In genomic region chr14:50559990-50560928, GRCh38 we compare ENCODE assay signal across 8 cellular contexts. TPM values are rescaled to one million over a fixed set of nuclear protein-coding genes. Genes with fewer than 3 reads are reported as not detected.
DNase-seq lines count a peak whose midpoint lies in the region; TF ChIP-seq lines count a peak whose summit lies in the region.

Gene ATL1, plus strand, starts transcription at chr14:50560145. Its CDS starts 121 bp downstream, at chr14:50560266.

- H3K23me2 ChIP-seq in H9 (ENCODE audit: insufficient read length, low read depth, low read length, poor library complexity, severe bottlenecking) = peaks cover 12% of the 10 kb centered on the region

- H4K91ac ChIP-seq in H9 (ENCODE audit: insufficient read length, low read depth, low read length) = no peak within 1 kb of the TSS

- H3K56ac ChIP-seq in H9 (ENCODE audit: insufficient read length, low read depth, low read length) = no peak within 1 kb of the TSS

- intact Hi-C loops in activated CD4-positive, alpha-beta T cell treated with anti-CD3 and anti-CD28 coated beads, Interleukin-2, amount 10 ng/mL, durations not matched to agents 24 days and 14 days (cut with micrococcal nuclease) = no loop called here

- no peak within 1 kb of the TSS for H3K23ac ChIP-seq in H9 (ENCODE audit: insufficient read length, low read depth, low read length)

- no peaks in the 10 kb centered on the region for H3K79me2 ChIP-seq in H9 (ENCODE audit: insufficient read depth, low read length)

- no peak within 1 kb of the TSS for H2BK120ac ChIP-seq in H9 (ENCODE audit: low read depth, low read length, poor library complexity, severe bottlenecking)

- peaks cover 6 to 25% (median 20%) of the 10 kb centered on the region in 10 experiments; a peak in 19 of 20 replicates for H3K4me1 ChIP-seq in BLaER1 treated with 17β-estradiol and CSF1 and Interleukin-3, amounts not matched to agents 10 nM and 100 nM
- no peaks in the 10 kb centered on the region for H3K4me1 ChIP-seq in H9 (ENCODE audit: insufficient read depth, low read length)

- peaks cover 12 to 40% (median 26%) of the 10 kb centered on the region in 11 experiments for H3K27me3 ChIP-seq in BLaER1 treated with 17β-estradiol and CSF1 and Interleukin-3, amounts not matched to agents 10 nM and 100 nM
- H3K27me3 ChIP-seq in H9 (ENCODE audit: insufficient read depth, low read length) (peaks cover 4% of the 10 kb centered on the region; the same call in 1 of the 2 replicates), layer of hippocampus (ENCODE audit: control insufficient read depth, insufficient read depth, low read length) (no peaks in the 10 kb centered on the region)

- DNase-seq in H9 (peak; percentile 86), NCI-H2196 treated with DMSO at 0.1 percent for 48 hours (lab: John Stamatoyannopoulos, UW; ENCODE audit: unreplicated experiment) (peak; percentile 18), cortex of kidney (lab: John Stamatoyannopoulos, UW) (peak; percentile 30), SKM-1 treated with dmso at 0.1 percent for 144 hours (lab: John Stamatoyannopoulos, UW; ENCODE audit: unreplicated experiment) (no peak)
- DNase-seq in activated CD4-positive, alpha-beta T cell treated with anti-CD3 and anti-CD28 coated beads, Interleukin-2, amount 10 ng/mL, durations not matched to agents 24 days and 14 days = peak; percentile 83
- peak; percentile 8 to 33 (median 30) for DNase-seq in stimulated activated CD4-positive, alpha-beta T cell treated with anti-CD3 and anti-CD28 coated beads, Interleukin-12 subunit alpha, Interleukin-12 subunit beta, amount 100 ng/mL, for 48 hours (ENCODE audit: low read depth in 2 of 3, low spot score in 1 of 3)

- no peak within 1 kb of the TSS for H2BK20ac ChIP-seq in H9 (ENCODE audit: low read depth, low read length, poor library complexity, severe bottlenecking)

- H3K4me1 Mint-ChIP-seq in H9 = peaks cover 11 to 16% of the 10 kb centered on the region in 2 experiments
- peaks cover 18% of the 10 kb centered on the region for H3K4me1 Mint-ChIP-seq in activated CD4-positive, alpha-beta T cell treated with anti-CD3 and anti-CD28 coated beads, Interleukin-2, amount 10 ng/mL, durations not matched to agents 24 days and 14 days

- peak within 1 kb of the TSS; percentile 92 to 99 (median 97) for H3K4me2 ChIP-seq in BLaER1 treated with 17β-estradiol and CSF1 and Interleukin-3, amounts not matched to agents 10 nM and 100 nM
- H3K4me2 ChIP-seq in H9 (ENCODE audit: insufficient read depth, insufficient read length, low read length) = peak within 1 kb of the TSS; percentile 95

- peaks cover 52% of the 10 kb centered on the region for H3K27me3 Mint-ChIP-seq in H9 (ENCODE audit: low read depth)
- H3K27me3 Mint-ChIP-seq in activated CD4-positive, alpha-beta T cell treated with anti-CD3 and anti-CD28 coated beads, Interleukin-2, amount 10 ng/mL, durations not matched to agents 24 days and 14 days = peaks cover 63% of the 10 kb centered on the region

- H3K9me3 Mint-ChIP-seq in H9 = peaks cover 0 to 2% of the 10 kb centered on the region in 2 experiments; a peak in 1 of 5 replicates
- H3K9me3 Mint-ChIP-seq in activated CD4-positive, alpha-beta T cell treated with anti-CD3 and anti-CD28 coated beads, Interleukin-2, amount 10 ng/mL, durations not matched to agents 24 days and 14 days = no peaks in the 10 kb centered on the region

- H4K5ac ChIP-seq in H9 (ENCODE audit: insufficient read length, low read depth, low read length) = peak within 1 kb of the TSS; percentile 34

- H3K27ac Mint-ChIP-seq in H9 = peak within 1 kb of the TSS in 1 of 3 experiments; percentile 83; a peak in 1 of 7 replicates
- peak within 1 kb of the TSS; percentile 30 for H3K27ac Mint-ChIP-seq in activated CD4-positive, alpha-beta T cell treated with anti-CD3 and anti-CD28 coated beads, Interleukin-2, amount 10 ng/mL, durations not matched to agents 24 days and 14 days

- H2AFZ ChIP-seq in H9 (ENCODE audit: low read length) = peak within 1 kb of the TSS; percentile 71

- H2BK5ac ChIP-seq in H9 (ENCODE audit: insufficient read length, low read length) = no peak within 1 kb of the TSS

- H3K4me3 Mint-ChIP-seq in H9 = peak within 1 kb of the TSS; percentile 80 to 88
- peak within 1 kb of the TSS; percentile 77 for H3K4me3 Mint-ChIP-seq in activated CD4-positive, alpha-beta T cell treated with anti-CD3 and anti-CD28 coated beads, Interleukin-2, amount 10 ng/mL, durations not matched to agents 24 days and 14 days

- no peaks in the 10 kb centered on the region for H3K36me3 ChIP-seq in BLaER1 treated with 17β-estradiol and CSF1 and Interleukin-3, amounts not matched to agents 10 nM and 100 nM

- no peaks in the 10 kb centered on the region for H3K9me3 ChIP-seq in BLaER1 treated with 17β-estradiol and CSF1 and Interleukin-3, amounts not matched to agents 10 nM and 100 nM (replicated peaks in 1 of 11)
- H3K9me3 ChIP-seq in H9 (ENCODE audit: control insufficient read depth, low read depth, low read length) = no peaks in the 10 kb centered on the region

- H2BK12ac ChIP-seq in H9 (ENCODE audit: insufficient read length, low read depth, low read length) = no peak within 1 kb of the TSS

- no peak within 1 kb of the TSS for H2BK15ac ChIP-seq in H9 (ENCODE audit: low read depth, low read length)

- H3K79me1 ChIP-seq in H9 (ENCODE audit: insufficient read depth, low read depth, low read length, poor library complexity, severe bottlenecking) = no peaks in the 10 kb centered on the region

- no CpG with 5 or more reads among the region's 66 CpGs for WGBS in H9 (ENCODE audit: extremely low coverage, insufficient read length, low lambda C conversion rate)

- peak within 1 kb of the TSS; percentile 46 to 70 (median 61); a peak in 20 of 22 replicates for H3K9ac ChIP-seq in BLaER1 treated with 17β-estradiol and CSF1 and Interleukin-3, amounts not matched to agents 10 nM and 100 nM
- peak within 1 kb of the TSS; percentile 81 for H3K9ac ChIP-seq in H9 (ENCODE audit: extremely low read depth, insufficient read length, low read length)

- H3K36me3 Mint-ChIP-seq in H9 (ENCODE audit: insufficient read depth in 1 of 3, low read depth in 3 of 3) = no peaks in the 10 kb centered on the region
- H3K36me3 Mint-ChIP-seq in activated CD4-positive, alpha-beta T cell treated with anti-CD3 and anti-CD28 coated beads, Interleukin-2, amount 10 ng/mL, durations not matched to agents 24 days and 14 days (ENCODE audit: low read depth) = no peaks in the 10 kb centered on the region

- peak within 1 kb of the TSS; percentile 95 for H4K8ac ChIP-seq in H9 (replicated peaks; ENCODE audit: insufficient read length, low read depth, low read length)

- peaks cover 0 to 8% (median 0%) of the 10 kb centered on the region in 11 experiments; a peak in 5 of 22 replicates for H4K20me1 ChIP-seq in BLaER1 treated with 17β-estradiol and CSF1 and Interleukin-3, amounts not matched to agents 10 nM and 100 nM
- no peaks in the 10 kb centered on the region for H4K20me1 ChIP-seq in H9 (ENCODE audit: control insufficient read depth, insufficient read depth, insufficient read length)

- H3K18ac ChIP-seq in H9 (ENCODE audit: insufficient read length, low read depth, low read length) = peak within 1 kb of the TSS; percentile 83

- peak within 1 kb of the TSS; percentile 61 to 79 (median 68) for H3K4me3 ChIP-seq in BLaER1 treated with 17β-estradiol and CSF1 and Interleukin-3, amounts not matched to agents 10 nM and 100 nM

- peak within 1 kb of the TSS in 8 of 11 experiments; percentile 1 to 57 (median 37); a peak in 11 of 22 replicates for H3K27ac ChIP-seq in BLaER1 treated with 17β-estradiol and CSF1 and Interleukin-3, amounts not matched to agents 10 nM and 100 nM
- no peak within 1 kb of the TSS for H3K27ac ChIP-seq in H9 (ENCODE audit: insufficient read length, low read depth, low read length)
- peak within 1 kb of the TSS; percentile 95 for H3K27ac ChIP-seq in layer of hippocampus (ENCODE audit: low read depth, low read length)

- no peak within 1 kb of the TSS; the same call in 1 of the 2 replicates for H3K4ac ChIP-seq in H9 (ENCODE audit: low read depth, low read length)

- peak within 1 kb of the TSS; percentile 84 for H3K14ac ChIP-seq in H9 (ENCODE audit: insufficient read depth, low read length)

- no peak for TF ChIP-seq CTCF in H9 (conservative IDR thresholded peaks at IDR 0.05)

- H3T11ph ChIP-seq in H9 (ENCODE audit: low read length) = no peak within 1 kb of the TSS

- H2AK5ac ChIP-seq in H9 (ENCODE audit: insufficient read length, low read length) = no peak within 1 kb of the TSS

RNA-seq across cellular contexts. Expression of gene ATL1, which starts in this region (rescaled TPM):
- 3.0 and 3.2 TPM in 2 replicates for total RNA-seq in H9 (2021)
- 0.75 and 1.0 TPM in 2 replicates for total RNA-seq in activated CD4-positive, alpha-beta T cell treated with anti-CD3 and anti-CD28 coated beads, Interleukin-2, amount 10 ng/mL, durations not matched to agents 24 days and 14 days
